Comparison of ENCODE assay signal across 11 cellular contexts in the genomic region with DNA sequence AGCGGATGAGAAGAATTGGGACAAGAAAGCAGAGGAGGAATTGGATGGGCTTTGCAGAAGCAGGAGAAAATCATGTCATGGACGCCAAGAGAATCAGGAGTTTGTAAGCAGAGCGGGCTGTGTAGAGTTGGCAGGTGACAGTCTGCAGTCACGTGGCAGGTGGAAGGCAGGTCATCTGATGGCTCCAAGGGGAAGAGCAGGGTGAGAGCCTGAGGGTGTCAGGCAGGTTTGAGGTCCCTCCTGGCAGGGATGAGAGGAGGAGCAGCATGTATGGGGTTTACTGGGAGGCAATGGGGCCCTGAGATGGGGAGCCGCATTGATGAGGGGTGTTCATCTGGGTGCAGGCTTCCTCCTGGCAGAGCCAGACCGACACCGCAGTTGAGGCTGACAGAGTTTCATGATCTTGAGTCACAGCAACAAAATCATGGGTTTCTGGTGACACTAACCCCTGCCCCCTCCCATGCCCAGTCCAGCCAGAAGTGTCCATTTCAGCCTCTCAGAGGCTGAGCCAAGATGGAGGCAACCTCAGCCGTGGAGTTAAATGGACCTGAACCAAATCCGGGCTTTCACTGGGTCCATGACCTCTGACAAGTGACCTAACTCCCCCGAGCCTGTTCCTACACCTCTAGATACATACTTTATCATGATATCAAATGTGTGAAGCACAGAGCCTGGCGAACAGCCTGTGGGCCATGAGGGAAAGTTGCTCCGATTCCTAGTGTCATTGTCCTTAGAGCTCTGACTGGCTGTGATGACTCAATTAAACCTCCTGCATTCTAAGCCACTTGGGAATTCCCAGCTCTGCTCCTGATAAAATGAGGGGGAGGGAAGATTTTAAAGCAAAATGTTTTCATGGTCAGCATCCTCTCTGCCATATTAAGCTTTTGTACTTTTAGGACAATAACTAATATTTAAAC. TPM values are rescaled to one million over a fixed set of nuclear protein-coding genes. Genes with fewer than 3 reads are reported as not detected.
A peak's percentile ranks its signal among the peaks of the same experiment; 100 is the strongest.
DNase-seq lines count a peak whose midpoint lies in the region; ATAC-seq and TF ChIP-seq lines count a peak whose summit lies in the region.
"Had no signal": no experiment of that assay in that cellular context is flagged by ENCODE, and none has a peak within 500 bp of the region (broad histone marks: within the 10 kb centered on the region; RNA-seq: fewer than 3 reads in every experiment).

No MANE protein-coding gene starts in this region.

- DNase-seq in HFF-Myc (ENCODE audit: extremely low read depth, low read depth) (peak; percentile 35), brain microvascular endothelial cell (peak; percentile 62), left ventricle myocardium inferior (no peak), NCI-H146 (lab: John Stamatoyannopoulos, UW) (no peak)
- DNase-seq: natural killer cell; NCI-H1436 treated with DMSO at 0.1 percent for 48 hours; stimulated activated CD4-positive, alpha-beta T cell treated with anti-CD3 and anti-CD28 coated beads, Interleukin-4, amount 100 ng/mL, for 1 hour had no signal

- in situ Hi-C loops in brain microvascular endothelial cell (cut with HindIII; ENCODE audit: low pct_ligation_motif_present, low sequenced_read_pairs) = no loop called here

- H3K4me1 ChIP-seq in left ventricle myocardium inferior (peaks cover 11% of the 10 kb centered on the region), skeletal muscle tissue (ENCODE audit: control insufficient read depth in 3 of 3, insufficient read depth in 3 of 3, low read length in 3 of 3) (peaks cover 5 to 9% (median 7%) of the 10 kb centered on the region in 3 donors)

- intact Hi-C loops in left ventricle myocardium inferior (cut with micrococcal nuclease) = no loop called here

- H3K9ac ChIP-seq in skeletal muscle tissue (ENCODE audit: low read depth in 1 of 3, low read length in 3 of 3) = no peak overlapping the region

- ATAC-seq in HG03571 (IDR thresholded peaks at IDR 0.05; ENCODE audit: unreplicated experiment) = no peak
- no peak for ATAC-seq in GM18870 (IDR thresholded peaks at IDR 0.05; ENCODE audit: unreplicated experiment)
- ATAC-seq in GM18867 (IDR thresholded peaks at IDR 0.05; ENCODE audit: unreplicated experiment) = no peak
- ATAC-seq: natural killer cell had no signal

- H3K9me3 ChIP-seq in left ventricle myocardium inferior (replicated peaks) (no peaks in the 10 kb centered on the region), skeletal muscle tissue (ENCODE audit: control insufficient read depth in 3 of 3, low read length in 3 of 3) (no peaks in the 10 kb centered on the region)

- H3K27me3 ChIP-seq in brain microvascular endothelial cell (replicated peaks) (no peaks in the 10 kb centered on the region), left ventricle myocardium inferior (ENCODE audit: low read depth) (no peaks in the 10 kb centered on the region), skeletal muscle tissue (ENCODE audit: control insufficient read depth in 3 of 3, insufficient read depth in 3 of 3, low read length in 3 of 3) (peaks cover 0 to 2% (median 0%) of the 10 kb centered on the region in 3 donors)

- peak overlapping the region; percentile 91 for H3K27ac ChIP-seq in brain microvascular endothelial cell
- H3K27ac ChIP-seq in left ventricle myocardium inferior (replicated peaks) = peak overlapping the region; percentile 22
- H3K27ac ChIP-seq in skeletal muscle tissue (ENCODE audit: low read depth, low read length) = peak overlapping the region; percentile 18

- H3K4me3 ChIP-seq in HFF-Myc (replicated peaks; ENCODE audit: low read depth, low read length) (no peak overlapping the region), brain microvascular endothelial cell (ENCODE audit: low read depth, low read length) (no peak overlapping the region), left ventricle myocardium inferior (no peak overlapping the region), skeletal muscle tissue (ENCODE audit: low read length in 3 of 3) (no peak overlapping the region)

- H3K36me3 ChIP-seq in brain microvascular endothelial cell (replicated peaks) (peaks cover 48% of the 10 kb centered on the region), left ventricle myocardium inferior (peaks cover 29% of the 10 kb centered on the region), skeletal muscle tissue (ENCODE audit: control insufficient read depth in 3 of 3, insufficient read depth in 3 of 3, low read length in 3 of 3) (peaks cover 0 to 18% (median 10%) of the 10 kb centered on the region in 3 donors)

- TF ChIP-seq CTCF in HFF-Myc (IDR thresholded peaks at IDR 0.05; ENCODE audit: low read depth, low read length, missing control alignments) = no peak
- TF ChIP-seq CTCF in brain microvascular endothelial cell (IDR thresholded peaks at IDR 0.05; ENCODE audit: low read depth, low read length, missing control alignments) = no peak
- TF ChIP-seq CTCF in left ventricle myocardium inferior (IDR thresholded peaks at IDR 0.05; ENCODE audit: borderline replicate concordance) = no peak

RNA-seq across cellular contexts. Expression of a gene that starts 36.1 kb away (rescaled TPM):
- total RNA-seq in left ventricle myocardium inferior (5.1 TPM), skeletal muscle tissue (19.8 TPM)

RNA-seq across cellular contexts. Expression of a gene that starts 38.7 kb away (rescaled TPM):
- total RNA-seq in left ventricle myocardium inferior (1.4 TPM), skeletal muscle tissue (5.2 TPM)

Comparison
In these comparisons a context has a peak if more than half of its experiments do, and no peak if none do; other contexts are left out.
1. DNase-seq: peak in HFF-Myc (single experiment) and brain microvascular endothelial cell (single experiment); none in left ventricle myocardium inferior (single experiment) and NCI-H146 (single experiment).
2. H3K27ac ChIP-seq: peak in every context shown above with its lines; median percentile 91 in brain microvascular endothelial cell; 22 in left ventricle myocardium inferior; 18 in skeletal muscle tissue.